ENCODE assay signal across 16 cellular contexts in genomic region chr20:2132461-2132901, GRCh38. TPM values are rescaled to one million over a fixed set of nuclear protein-coding genes. Genes with fewer than 3 reads are reported as not detected.
DNase-seq lines count a peak whose midpoint lies in the region; ATAC-seq and TF ChIP-seq lines count a peak whose summit lies in the region.
"Had no signal": no experiment of that assay in that cellular context is flagged by ENCODE, and none has a peak within 500 bp of the region (broad histone marks: within the 10 kb centered on the region; RNA-seq: fewer than 3 reads in every experiment).

No MANE protein-coding gene starts in this region.

- TF ChIP-seq RAD21 in HCT116 (IDR thresholded peaks at IDR 0.05; ENCODE audit: low read depth) = no peak

- CTCF ChIA-PET in HCT116 (lab: Charles Lee) (interaction anchor here (1.2 to 2.3 kb wide), 3 partner anchors 8 to 40 kb away, joined by 3 to 6 read pairs (median 3); no protein-coding TSS in a partner anchor), PC-9 (lab: Charles Lee) (no interaction called here)

- H3K27me3 ChIP-seq in HCT116 (ENCODE audit: insufficient read depth, low read length) = no peaks in the 10 kb centered on the region
- no peaks in the 10 kb centered on the region for H3K27me3 ChIP-seq in PC-9 (ENCODE audit: insufficient read depth, low read depth)
- H3K27me3 ChIP-seq: vagina had no signal

- H3K4me2 ChIP-seq in HCT116 (ENCODE audit: low read length) (peak overlapping the region; percentile 69), PC-9 (peak overlapping the region; percentile 80)

- H3F3A ChIP-seq in PC-9 (ENCODE audit: insufficient read depth, low read depth) = peaks cover 34% of the 10 kb centered on the region

- H3K79me2 ChIP-seq in HCT116 (ENCODE audit: insufficient read depth, low read length) (peaks cover 90% of the 10 kb centered on the region), PC-9 (ENCODE audit: low read depth) (peaks cover 95% of the 10 kb centered on the region)

- H3K9me3 ChIP-seq in HCT116 (ENCODE audit: control insufficient read depth in 1 of 2, insufficient read depth in 1 of 2, low read depth in 1 of 2, low read length in 2 of 2) = no peaks in the 10 kb centered on the region
- H3K9me3 ChIP-seq in PC-9 (ENCODE audit: insufficient read depth, low read depth) = no peaks in the 10 kb centered on the region
- H3K9me3 ChIP-seq: vagina had no signal

- H3K4me3 ChIP-seq in HCT116 (replicated peaks in 1 of 2; ENCODE audit: low read depth in 1 of 2, low read length in 2 of 2) = peak overlapping the region in 1 of 2 experiments; percentile 28; a peak in 1 of 4 replicates
- peak overlapping the region; percentile 47; the same call in 1 of the 2 replicates for H3K4me3 ChIP-seq in PC-9
- H3K4me3 ChIP-seq in fibroblast of mammary gland (ENCODE audit: control insufficient read depth, low read depth, low read length) = no peak overlapping the region
- H3K4me3 ChIP-seq in skin epidermis = no peak overlapping the region
- H3K4me3 ChIP-seq: vagina had no signal

- BruUV-seq in HCT116 (replicated peaks; lab: Mats Ljungman, UMichigan) = no TSS peak
- BruUV-seq in PC-9 (replicated peaks; lab: Mats Ljungman, UMichigan) = no TSS peak

- H3K9me2 ChIP-seq in HCT116 (ENCODE audit: insufficient read depth) (no peaks in the 10 kb centered on the region), PC-9 (ENCODE audit: insufficient read depth) (no peaks in the 10 kb centered on the region)

- no peak for TF ChIP-seq CTCF in HCT116 (IDR thresholded peaks at IDR 0.05 in 2 of 3, conservative IDR thresholded peaks at IDR 0.05 in 1 of 3; ENCODE audit: borderline replicate concordance in 1 of 3, insufficient read depth in 1 of 3, low read depth in 2 of 3, low read length in 2 of 3)
- TF ChIP-seq CTCF in PC-9 (conservative IDR thresholded peaks at IDR 0.05) = no peak
- no peak for TF ChIP-seq CTCF in fibroblast of mammary gland (conservative IDR thresholded peaks at IDR 0.05; ENCODE audit: control insufficient read depth, insufficient read depth, low read depth, low read length)

- H3K9ac ChIP-seq in HCT116 (ENCODE audit: low read length) = 0 out of 2 replicates have a peak overlapping the region, but pooled peaks have one; percentile 7

- intact Hi-C loops in HCT116 (cut with micrococcal nuclease) = loop anchor here (1.0 kb wide), 1 partner anchor 28 kb away; no protein-coding TSS in a partner anchor
- intact Hi-C loops in PC-9 (cut with micrococcal nuclease; ENCODE audit: unreplicated experiment) = loop anchor here (2.0 kb wide), 1 partner anchor 24 kb away; no protein-coding TSS in a partner anchor

- RAD21 ChIA-PET in HCT116 (lab: Charles Lee; ENCODE audit: low non-redundant PET in 1 of 2, low total read pairs in 2 of 2, uncharacterized antibody in 2 of 2, unreplicated experiment in 2 of 2) = no interaction called here

- POLR2A ChIA-PET in HCT116 (lab: Charles Lee) = no interaction called here
- POLR2A ChIA-PET in PC-9 (lab: Charles Lee; ENCODE audit: unreplicated experiment) = no interaction called here

- no peak for TF ChIP-seq POLR2A in HCT116 (IDR thresholded peaks at IDR 0.05; ENCODE audit: borderline replicate concordance, extremely low read depth, insufficient read depth, insufficient read length)

- H2AFZ ChIP-seq in HCT116 (ENCODE audit: low read depth, low read length, poor library complexity, severe bottlenecking) = no peak overlapping the region
- H2AFZ ChIP-seq in PC-9 = no peak overlapping the region

- no peak overlapping the region for H3K27ac ChIP-seq in HCT116 (ENCODE audit: low read depth, low read length)
- peak overlapping the region; percentile 73 for H3K27ac ChIP-seq in PC-9
- peak overlapping the region in 17 of 21 experiments; percentile 22 to 83 (median 57) for H3K27ac ChIP-seq in skin epidermis

- peak; percentile 60 for ATAC-seq in HCT116
- ATAC-seq in GM21529 (IDR thresholded peaks at IDR 0.05; ENCODE audit: unreplicated experiment) = no peak
- no peak for ATAC-seq in GM18870 (IDR thresholded peaks at IDR 0.05; ENCODE audit: unreplicated experiment)
- ATAC-seq: Panc1 had no signal

- H3K4me1 ChIP-seq in HCT116 (ENCODE audit: control insufficient read depth in 1 of 2, insufficient read depth in 2 of 2, low read length in 2 of 2) (peaks cover 23 to 45% of the 10 kb centered on the region in 2 experiments), PC-9 (replicated peaks; ENCODE audit: insufficient read depth) (peaks cover 53% of the 10 kb centered on the region)

- DNase-seq in HCT116 (ENCODE audit: low read depth, low spot score) = peak; percentile 19
- DNase-seq in PC-9 = peak; percentile 58 to 91
- peak; percentile 31 for DNase-seq in fibroblast of mammary gland (ENCODE audit: low read depth)
- no peak for DNase-seq in stimulated activated CD4-positive, alpha-beta T cell treated with anti-CD3 and anti-CD28 coated beads, Interleukin-4, amount 100 ng/mL, for 1 hour
- DNase-seq: anterior cingulate cortex, EL, midbrain, NCI-H1092 treated with DMSO at 0.1 percent for 48 hours, NCI-H345, occipital lobe, T-helper 2 cell had no signal

- H4K20me1 ChIP-seq in HCT116 (ENCODE audit: insufficient read depth) (peaks cover 10% of the 10 kb centered on the region; the same call in 1 of the 2 replicates), PC-9 (ENCODE audit: insufficient read depth) (peaks cover 49% of the 10 kb centered on the region)

- no peaks in the 10 kb centered on the region for H3K36me3 ChIP-seq in HCT116 (ENCODE audit: control insufficient read depth in 1 of 2, insufficient read depth in 2 of 2, low read length in 2 of 2)
- H3K36me3 ChIP-seq in PC-9 (ENCODE audit: low read depth) = no peaks in the 10 kb centered on the region
- H3K36me3 ChIP-seq: vagina had no signal

TF ChIP-seq in HCT116, 20 proteins besides CTCF, POLR2A, EP300 and RAD21:
- no peak for TF ChIP-seq CEBPB (IDR thresholded peaks at IDR 0.05; ENCODE audit: low read depth)
- peak; percentile 24; the same call in 1 of the 2 replicates for TF ChIP-seq FOSL1 (IDR thresholded peaks at IDR 0.05; ENCODE audit: low read depth)
- TF ChIP-seq EGR1 (IDR thresholded peaks at IDR 0.05; ENCODE audit: low read depth) = peak; percentile 78; the same call in 1 of the 2 replicates
- TF ChIP-seq ZNF274 (IDR thresholded peaks at IDR 0.05; ENCODE audit: low read depth, low read length) = no peak
- TF ChIP-seq REST (IDR thresholded peaks at IDR 0.05; ENCODE audit: low read depth) = no peak
- TF ChIP-seq SRF (IDR thresholded peaks at IDR 0.05; ENCODE audit: low read depth) = no peak
- TF ChIP-seq YY1 (IDR thresholded peaks at IDR 0.05; ENCODE audit: extremely low read depth, insufficient replicate concordance, low read depth, low read length) = no peak
- TF ChIP-seq CBX3 (IDR thresholded peaks at IDR 0.05; ENCODE audit: low read depth) = no peak
- no peak for TF ChIP-seq EZH2phosphoT487 (IDR thresholded peaks at IDR 0.05; ENCODE audit: borderline replicate concordance)
- no peak for TF ChIP-seq TCF7L2 (IDR thresholded peaks at IDR 0.05; ENCODE audit: borderline replicate concordance, extremely low read depth, insufficient read depth, insufficient read length)
- TF ChIP-seq SP1 (IDR thresholded peaks at IDR 0.05; ENCODE audit: low read depth) = peak; percentile 46; the same call in 1 of the 2 replicates
- TF ChIP-seq ZFX (IDR thresholded peaks at IDR 0.05) = no peak
- peak; percentile 55 for TF ChIP-seq JUND (IDR thresholded peaks at IDR 0.05)
- no peak for TF ChIP-seq EZH2 (IDR thresholded peaks at IDR 0.05)
- no peak for TF ChIP-seq ZBTB33 (IDR thresholded peaks at IDR 0.05; ENCODE audit: extremely low read depth, insufficient replicate concordance, low read length)

RNA-seq across cellular contexts. Expression of gene STK35, which starts 30.9 kb away (rescaled TPM):
- total RNA-seq in HCT116 (2021; ENCODE audit: unreplicated experiment) (32.8 TPM), PC-9 (2021) (36.7 and 38.4 TPM in 2 replicates)
- 18.2 and 19.4 TPM in 2 replicates for polyA plus RNA-seq in HCT116 (2012)
